1 cellular context compared by ENCODE assay signal in the genomic region with DNA sequence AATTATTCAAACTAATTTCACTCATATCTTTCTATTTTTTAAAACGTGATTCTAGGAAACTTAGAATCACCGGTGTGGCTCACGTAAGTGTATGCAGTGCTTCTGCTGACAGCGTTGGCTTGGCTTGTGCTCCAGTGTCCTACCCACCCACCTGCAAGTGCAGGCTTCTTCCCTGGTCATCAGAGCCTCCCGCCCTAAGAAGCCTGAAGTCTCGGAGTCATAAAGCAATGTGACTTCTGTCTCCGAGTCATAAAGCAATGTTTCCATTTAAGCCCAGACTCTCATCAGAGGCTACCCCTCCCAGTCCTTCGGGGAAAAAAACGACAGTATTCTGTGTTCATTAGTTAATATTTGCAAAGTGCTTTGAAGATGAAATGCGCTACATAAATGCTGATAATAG.
TF ChIP-seq lines count a peak whose summit lies in the region.

No MANE protein-coding gene starts in this region.

TF ChIP-seq in GM23338, 12 proteins besides CTCF, POLR2A, EP300 and RAD21 (continued from another document):
- TF ChIP-seq, protein P1, sequence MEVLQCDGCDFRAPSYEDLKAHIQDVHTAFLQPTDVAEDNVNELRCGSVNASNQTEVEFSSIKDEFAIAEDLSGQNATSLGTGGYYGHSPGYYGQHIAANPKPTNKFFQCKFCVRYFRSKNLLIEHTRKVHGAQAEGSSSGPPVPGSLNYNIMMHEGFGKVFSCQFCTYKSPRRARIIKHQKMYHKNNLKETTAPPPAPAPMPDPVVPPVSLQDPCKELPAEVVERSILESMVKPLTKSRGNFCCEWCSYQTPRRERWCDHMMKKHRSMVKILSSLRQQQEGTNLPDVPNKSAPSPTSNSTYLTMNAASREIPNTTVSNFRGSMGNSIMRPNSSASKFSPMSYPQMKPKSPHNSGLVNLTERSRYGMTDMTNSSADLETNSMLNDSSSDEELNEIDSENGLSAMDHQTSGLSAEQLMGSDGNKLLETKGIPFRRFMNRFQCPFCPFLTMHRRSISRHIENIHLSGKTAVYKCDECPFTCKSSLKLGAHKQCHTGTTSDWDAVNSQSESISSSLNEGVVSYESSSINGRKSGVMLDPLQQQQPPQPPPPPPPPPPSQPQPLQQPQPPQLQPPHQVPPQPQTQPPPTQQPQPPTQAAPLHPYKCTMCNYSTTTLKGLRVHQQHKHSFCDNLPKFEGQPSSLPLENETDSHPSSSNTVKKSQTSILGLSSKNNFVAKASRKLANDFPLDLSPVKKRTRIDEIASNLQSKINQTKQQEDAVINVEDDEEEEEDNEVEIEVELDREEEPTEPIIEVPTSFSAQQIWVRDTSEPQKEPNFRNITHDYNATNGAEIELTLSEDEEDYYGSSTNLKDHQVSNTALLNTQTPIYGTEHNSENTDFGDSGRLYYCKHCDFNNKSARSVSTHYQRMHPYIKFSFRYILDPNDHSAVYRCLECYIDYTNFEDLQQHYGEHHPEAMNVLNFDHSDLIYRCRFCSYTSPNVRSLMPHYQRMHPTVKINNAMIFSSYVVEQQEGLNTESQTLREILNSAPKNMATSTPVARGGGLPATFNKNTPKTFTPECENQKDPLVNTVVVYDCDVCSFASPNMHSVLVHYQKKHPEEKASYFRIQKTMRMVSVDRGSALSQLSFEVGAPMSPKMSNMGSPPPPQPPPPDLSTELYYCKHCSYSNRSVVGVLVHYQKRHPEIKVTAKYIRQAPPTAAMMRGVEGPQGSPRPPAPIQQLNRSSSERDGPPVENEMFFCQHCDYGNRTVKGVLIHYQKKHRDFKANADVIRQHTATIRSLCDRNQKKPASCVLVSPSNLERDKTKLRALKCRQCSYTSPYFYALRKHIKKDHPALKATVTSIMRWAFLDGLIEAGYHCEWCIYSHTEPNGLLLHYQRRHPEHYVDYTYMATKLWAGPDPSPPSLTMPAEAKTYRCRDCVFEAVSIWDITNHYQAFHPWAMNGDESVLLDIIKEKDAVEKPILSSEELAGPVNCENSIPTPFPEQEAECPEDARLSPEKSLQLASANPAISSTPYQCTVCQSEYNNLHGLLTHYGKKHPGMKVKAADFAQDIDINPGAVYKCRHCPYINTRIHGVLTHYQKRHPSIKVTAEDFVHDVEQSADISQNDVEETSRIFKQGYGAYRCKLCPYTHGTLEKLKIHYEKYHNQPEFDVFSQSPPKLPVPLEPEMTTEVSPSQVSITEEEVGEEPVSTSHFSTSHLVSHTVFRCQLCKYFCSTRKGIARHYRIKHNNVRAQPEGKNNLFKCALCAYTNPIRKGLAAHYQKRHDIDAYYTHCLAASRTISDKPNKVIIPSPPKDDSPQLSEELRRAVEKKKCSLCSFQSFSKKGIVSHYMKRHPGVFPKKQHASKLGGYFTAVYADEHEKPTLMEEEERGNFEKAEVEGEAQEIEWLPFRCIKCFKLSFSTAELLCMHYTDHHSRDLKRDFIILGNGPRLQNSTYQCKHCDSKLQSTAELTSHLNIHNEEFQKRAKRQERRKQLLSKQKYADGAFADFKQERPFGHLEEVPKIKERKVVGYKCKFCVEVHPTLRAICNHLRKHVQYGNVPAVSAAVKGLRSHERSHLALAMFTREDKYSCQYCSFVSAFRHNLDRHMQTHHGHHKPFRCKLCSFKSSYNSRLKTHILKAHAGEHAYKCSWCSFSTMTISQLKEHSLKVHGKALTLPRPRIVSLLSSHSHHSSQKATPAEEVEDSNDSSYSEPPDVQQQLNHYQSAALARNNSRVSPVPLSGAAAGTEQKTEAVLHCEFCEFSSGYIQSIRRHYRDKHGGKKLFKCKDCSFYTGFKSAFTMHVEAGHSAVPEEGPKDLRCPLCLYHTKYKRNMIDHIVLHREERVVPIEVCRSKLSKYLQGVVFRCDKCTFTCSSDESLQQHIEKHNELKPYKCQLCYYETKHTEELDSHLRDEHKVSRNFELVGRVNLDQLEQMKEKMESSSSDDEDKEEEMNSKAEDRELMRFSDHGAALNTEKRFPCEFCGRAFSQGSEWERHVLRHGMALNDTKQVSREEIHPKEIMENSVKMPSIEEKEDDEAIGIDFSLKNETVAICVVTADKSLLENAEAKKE (CRISPR knock-in tag; IDR thresholded peaks at IDR 0.05) = no peak
- TF ChIP-seq ZNF114 (CRISPR knock-in tag; IDR thresholded peaks at IDR 0.05) = no peak
- TF ChIP-seq, protein P2, sequence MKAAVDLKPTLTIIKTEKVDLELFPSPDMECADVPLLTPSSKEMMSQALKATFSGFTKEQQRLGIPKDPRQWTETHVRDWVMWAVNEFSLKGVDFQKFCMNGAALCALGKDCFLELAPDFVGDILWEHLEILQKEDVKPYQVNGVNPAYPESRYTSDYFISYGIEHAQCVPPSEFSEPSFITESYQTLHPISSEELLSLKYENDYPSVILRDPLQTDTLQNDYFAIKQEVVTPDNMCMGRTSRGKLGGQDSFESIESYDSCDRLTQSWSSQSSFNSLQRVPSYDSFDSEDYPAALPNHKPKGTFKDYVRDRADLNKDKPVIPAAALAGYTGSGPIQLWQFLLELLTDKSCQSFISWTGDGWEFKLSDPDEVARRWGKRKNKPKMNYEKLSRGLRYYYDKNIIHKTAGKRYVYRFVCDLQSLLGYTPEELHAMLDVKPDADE (IDR thresholded peaks at IDR 0.05) = no peak
- TF ChIP-seq EZH2phosphoT487 (IDR thresholded peaks at IDR 0.05; ENCODE audit: unreplicated experiment) = no peak
- no peak for TF ChIP-seq JUNB (IDR thresholded peaks at IDR 0.05; ENCODE audit: unreplicated experiment)
